In the genomic region with DNA sequence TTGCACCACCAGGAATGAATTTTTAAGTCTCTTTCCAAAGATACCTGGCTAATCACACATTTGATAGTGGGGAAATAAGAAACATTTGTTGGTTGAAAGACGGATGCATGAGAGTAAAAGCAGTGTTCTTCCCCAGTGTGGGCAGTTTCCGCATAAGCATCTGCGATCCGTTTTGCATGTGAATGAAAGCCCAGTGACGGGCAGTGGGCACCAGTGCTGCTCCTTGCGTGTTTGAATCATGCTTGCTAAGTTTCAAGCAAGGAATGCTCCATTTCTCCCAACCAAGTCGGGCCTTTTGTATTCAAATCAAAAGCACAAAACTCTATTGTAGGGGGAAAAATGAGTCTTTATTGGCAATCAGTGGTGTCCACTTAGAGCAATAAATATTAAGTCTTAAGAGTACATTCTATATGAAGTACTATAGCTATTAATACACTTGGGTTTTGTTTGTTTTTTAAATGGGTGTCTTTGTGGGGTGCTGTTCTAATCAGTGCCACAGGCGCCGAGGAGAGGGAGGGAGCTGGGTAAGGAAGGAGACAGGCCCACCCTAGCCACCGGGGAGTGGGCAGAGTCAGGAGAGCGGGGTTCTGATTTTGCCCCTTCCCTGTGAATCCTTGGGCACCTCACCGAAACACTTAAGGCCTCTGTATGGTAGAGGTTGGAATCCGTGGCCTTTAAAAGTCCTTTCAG, we compare ENCODE assay signal across 9 cellular contexts. TPM values are rescaled to one million over a fixed set of nuclear protein-coding genes. Genes with fewer than 3 reads are reported as not detected.
DNase-seq lines count a peak whose midpoint lies in the region; ATAC-seq and TF ChIP-seq lines count a peak whose summit lies in the region.
"Had no signal": no experiment of that assay in that cellular context is flagged by ENCODE, and none has a peak within 500 bp of the region (broad histone marks: within the 10 kb centered on the region; RNA-seq: fewer than 3 reads in every experiment).

No MANE protein-coding gene starts in this region.

- H4K20me1 ChIP-seq in osteoblast (ENCODE audit: insufficient read depth, low read length) = no peaks in the 10 kb centered on the region

- H3K9ac ChIP-seq in SK-N-MC (ENCODE audit: insufficient read length) = peak overlapping the region; percentile 82

- no peaks in the 10 kb centered on the region for H3K4me1 Mint-ChIP-seq in CD4-positive, alpha-beta T cell (ENCODE audit: low read depth)

- H3K27ac ChIP-seq in CD4-positive, alpha-beta T cell (ENCODE audit: low read depth, low read length) = no peak overlapping the region
- H3K27ac ChIP-seq in SK-N-MC = no peak overlapping the region
- H3K27ac ChIP-seq in esophagus muscularis mucosa (replicated peaks in 1 of 4) = peak overlapping the region; percentile 94 to 96 (median 96)
- H3K27ac ChIP-seq in osteoblast (ENCODE audit: low read depth, low read length) = no peak overlapping the region
- H3K27ac ChIP-seq in caudate nucleus (ENCODE audit: low read depth, low read length) = no peak overlapping the region

- H3K27me3 ChIP-seq in CD4-positive, alpha-beta T cell (ENCODE audit: control insufficient read depth, insufficient read depth, low read length) = no peaks in the 10 kb centered on the region
- H3K27me3 ChIP-seq in esophagus muscularis mucosa = no peaks in the 10 kb centered on the region
- H3K27me3 ChIP-seq in osteoblast (ENCODE audit: insufficient read depth, low read length) = peaks cover 18% of the 10 kb centered on the region

- no peaks in the 10 kb centered on the region for H3K27me3 Mint-ChIP-seq in CD4-positive, alpha-beta T cell

- H3K4me3 ChIP-seq in SK-N-MC (peak overlapping the region; percentile 88), esophagus muscularis mucosa (peak overlapping the region; percentile 78 to 90 (median 83)), osteoblast (ENCODE audit: insufficient read depth, low read length) (peak overlapping the region; percentile 63), mucosa of descending colon (no peak overlapping the region)

- peak overlapping the region; percentile 89 for H3K4me3 Mint-ChIP-seq in CD4-positive, alpha-beta T cell

- TF ChIP-seq EP300 in esophagus muscularis mucosa (IDR thresholded peaks at IDR 0.05) = no peak

- H3K36me3 ChIP-seq in SK-N-MC (ENCODE audit: insufficient read depth, low read length) (no peaks in the 10 kb centered on the region), esophagus muscularis mucosa (no peaks in the 10 kb centered on the region), osteoblast (ENCODE audit: insufficient read depth, low read length) (no peaks in the 10 kb centered on the region), mucosa of descending colon (ENCODE audit: low read depth) (no peaks in the 10 kb centered on the region)

- intact Hi-C loops in CD4-positive, alpha-beta T cell (cut with DNase I, micrococcal nuclease) = no loop called here
- intact Hi-C loops in esophagus muscularis mucosa (cut with DNase I) = no loop called here
- intact Hi-C loops in mucosa of descending colon (cut with DNase I, micrococcal nuclease) = loop anchor here in 1 of 2 donors (10.0 kb wide), 1 partner anchor 146 kb away; no protein-coding TSS in a partner anchor

- no peaks in the 10 kb centered on the region for H3K36me3 Mint-ChIP-seq in CD4-positive, alpha-beta T cell (ENCODE audit: low read depth)

- H3K4me1 ChIP-seq in esophagus muscularis mucosa (peaks cover 10 to 52% (median 44%) of the 10 kb centered on the region in 4 donors), osteoblast (ENCODE audit: insufficient read depth, low read length) (no peaks in the 10 kb centered on the region), mucosa of descending colon (ENCODE audit: low read depth) (peaks cover 7% of the 10 kb centered on the region)

- POLR2A ChIA-PET in CD4-positive, alpha-beta T cell (lab: Charles Lee) = interaction anchor here (0.8 to 1.0 kb wide), 2 partner anchors 11 to 31 kb away, joined by 3 to 4 read pairs; no protein-coding TSS in a partner anchor

- ATAC-seq in CD4-positive, alpha-beta T cell (ENCODE audit: poor library complexity) = no peak
- no peak for ATAC-seq in HG02571 (IDR thresholded peaks at IDR 0.05; ENCODE audit: unreplicated experiment)
- ATAC-seq in mucosa of descending colon = no peak

- peak overlapping the region; percentile 67 for H2AFZ ChIP-seq in osteoblast (ENCODE audit: low read length)

- no peaks in the 10 kb centered on the region for H3K9me3 ChIP-seq in CD4-positive, alpha-beta T cell (ENCODE audit: control insufficient read depth, low read length)
- H3K9me3 ChIP-seq in SK-N-MC (ENCODE audit: low read depth, low read length) = no peaks in the 10 kb centered on the region
- H3K9me3 ChIP-seq in esophagus muscularis mucosa = no peaks in the 10 kb centered on the region
- no peaks in the 10 kb centered on the region for H3K9me3 ChIP-seq in osteoblast (ENCODE audit: low read depth, low read length)
- no peaks in the 10 kb centered on the region for H3K9me3 ChIP-seq in mucosa of descending colon

- no peak for TF ChIP-seq POLR2A in esophagus muscularis mucosa (IDR thresholded peaks at IDR 0.05; ENCODE audit: low read depth)

- DNase-seq in CD4-positive, alpha-beta T cell = no peak
- DNase-seq in SK-N-MC (ENCODE audit: low read depth, low spot score) = no peak
- no peak for DNase-seq in esophagus muscularis mucosa (ENCODE audit: extremely low spot score)
- peak; percentile 82 for DNase-seq in osteoblast (ENCODE audit: insufficient read length, low spot score, missing footprints)
- no peak for DNase-seq in mucosa of descending colon
- no peak for DNase-seq in caudate nucleus (lab: John Stamatoyannopoulos, UW)
- DNase-seq in HuH-7 (ENCODE audit: low spot score) = no peak
- DNase-seq: OCI-M1 had no signal

- WGBS in esophagus muscularis mucosa = 66% methylated on average over 13 of the region's 13 CpGs

- H3K79me2 ChIP-seq in osteoblast (ENCODE audit: insufficient read depth, low read length) = no peaks in the 10 kb centered on the region

- no peaks in the 10 kb centered on the region for H3K9me3 Mint-ChIP-seq in CD4-positive, alpha-beta T cell

- TF ChIP-seq CTCF in CD4-positive, alpha-beta T cell (IDR thresholded peaks at IDR 0.05) = no peak
- TF ChIP-seq CTCF in esophagus muscularis mucosa (IDR thresholded peaks at IDR 0.05) (no peak), osteoblast (IDR thresholded peaks at IDR 0.05; ENCODE audit: extremely low read depth, low read depth, low read length) (no peak), mucosa of descending colon (IDR thresholded peaks at IDR 0.05) (no peak)

- H3K27ac Mint-ChIP-seq in CD4-positive, alpha-beta T cell = peak overlapping the region; percentile 52

- H3K4me2 ChIP-seq in osteoblast (ENCODE audit: insufficient read depth, low read length) = peak overlapping the region; percentile 66

- CTCF ChIA-PET in CD4-positive, alpha-beta T cell (lab: Charles Lee) = no interaction called here

RNA-seq across cellular contexts. Expression of gene PTGFRN, which starts 0.8 kb away (rescaled TPM):
- under 1 TPM; 0.38 to 0.45 TPM for total RNA-seq in CD4-positive, alpha-beta T cell
- total RNA-seq in esophagus muscularis mucosa (100 to 1,000 TPM in 3 of 4 donors, 10 to 100 TPM in 1; 69.1 to 150 (median 106) TPM), osteoblast (40.2 and 52.7 TPM in 2 replicates), mucosa of descending colon (100 to 1,000 TPM in 1 of 3 donors, 10 to 100 TPM in 2; 74.4 to 185 (median 84.4) TPM)

Comparison
In these comparisons a context has a peak if more than half of its experiments do, and no peak if none do; other contexts are left out.
1. H3K27ac ChIP-seq: peak in esophagus muscularis mucosa (4 of 4); none in CD4-positive, alpha-beta T cell (single experiment), SK-N-MC (single experiment), osteoblast (single experiment) and caudate nucleus (single experiment).
2. RNA of gene PTGFRN, which starts 0.8 kb away (total RNA-seq): 69.1 to 150 TPM in esophagus muscularis mucosa, 74.4 to 185 TPM in mucosa of descending colon and 40.2 to 52.7 TPM in osteoblast; 0.38 to 0.45 TPM in CD4-positive, alpha-beta T cell; every median in the first group is over 10 times any median in the second.